ENCODE assay signal across 14 cellular contexts in the genomic region with DNA sequence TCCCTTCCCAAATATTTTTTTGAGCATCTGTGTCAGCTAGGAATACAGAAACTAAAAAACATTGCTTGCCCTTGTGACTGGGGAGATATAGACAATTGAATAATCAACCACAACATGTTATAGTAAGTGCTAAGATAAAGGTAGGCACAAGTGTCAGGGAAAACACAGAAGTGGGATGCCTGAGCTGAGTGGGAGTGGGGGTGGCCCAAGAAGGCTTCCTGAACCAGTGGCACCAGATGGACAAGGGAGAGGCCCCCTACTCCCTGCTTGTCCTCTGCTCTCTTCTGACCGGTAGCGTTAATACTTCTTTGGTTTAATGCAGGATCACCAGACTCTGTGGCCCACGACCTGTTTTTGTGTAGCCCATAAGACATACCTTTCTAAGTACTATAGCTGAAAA. TPM values are rescaled to one million over a fixed set of nuclear protein-coding genes. Genes with fewer than 3 reads are reported as not detected.
DNase-seq lines count a peak whose midpoint lies in the region; ATAC-seq and TF ChIP-seq lines count a peak whose summit lies in the region.
"Had no signal": no experiment of that assay in that cellular context is flagged by ENCODE, and none has a peak within 500 bp of the region (broad histone marks: within the 10 kb centered on the region; RNA-seq: fewer than 3 reads in every experiment).

No MANE protein-coding gene starts in this region.

- in situ Hi-C loops in IMR-90 (cut with MboI; ENCODE audit: low sequenced_read_pairs): no loop called here

- TF ChIP-seq POLR2A in IMR-90 (IDR thresholded peaks at IDR 0.05; ENCODE audit: low read depth, low read length): no peak
- no peak for TF ChIP-seq POLR2A in body of pancreas (IDR thresholded peaks at IDR 0.05)

- no peak overlapping the region for H3K4me2 ChIP-seq in IMR-90 (ENCODE audit: low read depth, low read length)
- H3K4me2 ChIP-seq: KMS-11 had no signal

- H4K5ac ChIP-seq in IMR-90 (ENCODE audit: low read depth, low read length): peak overlapping the region; percentile 31; the same call in 1 of the 2 replicates

- H4K91ac ChIP-seq in IMR-90 (ENCODE audit: insufficient read depth, low read depth, low read length): peak overlapping the region; percentile 91

- intact Hi-C loops in A673 (cut with micrococcal nuclease; ENCODE audit: unreplicated experiment) (loop anchor here (5.0 kb wide), 1 partner anchor 47 kb away; the partner anchor contains the start of gene PACS1), IMR-90 (cut with micrococcal nuclease) (loop anchor here (5.0 kb wide), 1 partner anchor 37 kb away; no protein-coding TSS in a partner anchor), body of pancreas (cut with DNase I) (no loop called here)

- peak overlapping the region; percentile 97 for H3K14ac ChIP-seq in IMR-90 (replicated peaks; ENCODE audit: low read depth, low read length)

- H3K4ac ChIP-seq in IMR-90 (ENCODE audit: low read depth, low read length): peak overlapping the region; percentile 97

- H2BK15ac ChIP-seq in IMR-90 (ENCODE audit: low read depth, low read length): peak overlapping the region; percentile 69; the same call in 2 of the 3 replicates

- H2AK9ac ChIP-seq in IMR-90 (replicated peaks; ENCODE audit: low read depth, low read length, poor library complexity): peak overlapping the region; percentile 82

- H4K8ac ChIP-seq in IMR-90 (ENCODE audit: low read depth in 2 of 2, low read length in 2 of 2): peak overlapping the region; percentile 60 to 68

- no peak overlapping the region for H2AFZ ChIP-seq in IMR-90 (replicated peaks; ENCODE audit: low read length, poor library complexity)

- H3K27ac ChIP-seq in A673 (ENCODE audit: low read depth, low read length, poor library complexity, severe bottlenecking) (peak overlapping the region; percentile 92), IMR-90 (ENCODE audit: insufficient read depth, low read length) (peak overlapping the region; percentile 83), body of pancreas (peak overlapping the region in 3 of 4 donors; percentile 58 to 82 (median 79)), mesodermal cell (ENCODE audit: low read depth, low read length, severe bottlenecking) (peak overlapping the region; percentile 100)
- H3K27ac ChIP-seq: C4-2B, KMS-11 had no signal

- no peak for TF ChIP-seq RAD21 in IMR-90 (IDR thresholded peaks at IDR 0.05; ENCODE audit: low read length)

- ATAC-seq in IMR-90 (ENCODE audit: low read depth) (no peak; the same call in 1 of the 2 replicates), body of pancreas (no peak), GM18517 (IDR thresholded peaks at IDR 0.05; ENCODE audit: unreplicated experiment) (no peak), esophagus mucosa (no peak)

- peak overlapping the region; percentile 46 for H3K18ac ChIP-seq in IMR-90 (ENCODE audit: low read depth, low read length)

- H3K23ac ChIP-seq in IMR-90 (ENCODE audit: low read depth, low read length): peak overlapping the region; percentile 91; the same call in 1 of the 2 replicates

- BruUV-seq in A673 (replicated peaks; lab: Mats Ljungman, UMichigan) (TSS peak; percentile 95), IMR-90 (replicated peaks; lab: Mats Ljungman, UMichigan) (no TSS peak)

- CTCF ChIA-PET in A673 (lab: Charles Lee): no interaction called here
- CTCF ChIA-PET in IMR-90 (lab: Yijun Ruan, JAX): interaction anchor here (1.0 to 1.4 kb wide), 2 partner anchors 11 to 34 kb away, joined by 3 read pairs; no protein-coding TSS in a partner anchor

- no peak overlapping the region for H3K4me3 ChIP-seq in A673 (ENCODE audit: low read depth, low read length, poor library complexity, severe bottlenecking)
- H3K4me3 ChIP-seq in IMR-90 (ENCODE audit: insufficient read depth, low read depth, low read length): no peak overlapping the region
- H3K4me3 ChIP-seq in body of pancreas: no peak overlapping the region
- H3K4me3 ChIP-seq in mesodermal cell (ENCODE audit: extremely low read depth, insufficient read depth, low read length, poor library complexity, severe bottlenecking): no peak overlapping the region

- H3K56ac ChIP-seq in IMR-90 (ENCODE audit: extremely low read depth, insufficient read depth, low read length): peak overlapping the region; percentile 37

- DNase-seq in A673 (ENCODE audit: low spot score) (no peak), IMR-90 (no peak), body of pancreas (no peak), globus pallidus (ENCODE audit: low spot score) (no peak), DMS153 (lab: John Stamatoyannopoulos, UW) (no peak)
- DNase-seq: activated CD4-positive, alpha-beta T cell treated with anti-CD3 and anti-CD28 coated beads for 1 hour; GOT3; SHP77 treated with DMSO at 0.1 percent for 48 hours; stimulated activated naive CD4-positive, alpha-beta T cell had no signal

- dilution Hi-C loops in IMR-90 (cut with HindIII; ENCODE audit: low sequenced_read_pairs, unreplicated experiment): no loop called here

- H3K9me3 ChIP-seq in A673 (ENCODE audit: low read depth, low read length, poor library complexity, severe bottlenecking) (no peaks in the 10 kb centered on the region), IMR-90 (ENCODE audit: control insufficient read depth, insufficient read depth, low read length) (no peaks in the 10 kb centered on the region), body of pancreas (no peaks in the 10 kb centered on the region), mesodermal cell (ENCODE audit: control insufficient read depth, low read length) (no peaks in the 10 kb centered on the region)

- H2AK5ac ChIP-seq in IMR-90 (ENCODE audit: low read depth, low read length): peak overlapping the region; percentile 98

- peaks cover 11% of the 10 kb centered on the region for H4K20me1 ChIP-seq in IMR-90 (ENCODE audit: insufficient read depth, low read length)

- H2BK5ac ChIP-seq in IMR-90 (ENCODE audit: low read depth, low read length, poor library complexity, severe bottlenecking): peak overlapping the region; percentile 97

- H3K9me1 ChIP-seq in IMR-90 (ENCODE audit: insufficient read depth, low read length): peaks cover 10% of the 10 kb centered on the region

- POLR2A ChIA-PET in A673 (lab: Charles Lee; ENCODE audit: low non-redundant PET) (interaction anchor here (0.5 to 0.7 kb wide), 3 partner anchors 11 to 138 kb away, joined by 8 to 10 read pairs (median 9); no protein-coding TSS in a partner anchor), IMR-90 (lab: Charles Lee; ENCODE audit: unreplicated experiment) (interaction anchor here (0.5 to 0.6 kb wide), 3 partner anchors 8 to 224 kb away, joined by 3 to 6 read pairs (median 6); no protein-coding TSS in a partner anchor)

- WGBS in IMR-90 (ENCODE audit: extremely low coverage in 2 of 2, insufficient read length in 1 of 2), 2 experiments: no CpG with 5 or more reads among the region's 3 CpGs
- 85 to 88% methylated on average over 3 of the region's 3 CpGs for WGBS in body of pancreas, 2 donors
- 94% methylated on average over 2 of the region's 3 CpGs; no CpG with 5 or more reads in 1 of the 2 experiments for WGBS in mesodermal cell (ENCODE audit: insufficient coverage in 2 of 2), 2 experiments

- H3K79me1 ChIP-seq in IMR-90 (ENCODE audit: low read depth in 1 of 2, low read length in 2 of 2): peaks cover 28 to 69% of the 10 kb centered on the region in 2 experiments

- peak overlapping the region; percentile 38; the same call in 1 of the 2 replicates for H3K9ac ChIP-seq in IMR-90 (ENCODE audit: low read depth, low read length)
- H3K9ac ChIP-seq: KMS-11 had no signal

- no peaks in the 10 kb centered on the region for H3K36me3 ChIP-seq in A673 (ENCODE audit: insufficient read depth, low read length, poor library complexity, severe bottlenecking)
- no peaks in the 10 kb centered on the region for H3K36me3 ChIP-seq in IMR-90 (ENCODE audit: control insufficient read depth, insufficient read depth, low read length)
- H3K36me3 ChIP-seq in body of pancreas (replicated peaks in 1 of 2; ENCODE audit: insufficient read depth in 1 of 2, low read depth in 2 of 2): no peaks in the 10 kb centered on the region
- no peaks in the 10 kb centered on the region for H3K36me3 ChIP-seq in mesodermal cell (ENCODE audit: control insufficient read depth, insufficient read depth, low read length)

- H2BK120ac ChIP-seq in IMR-90 (ENCODE audit: low read depth, low read length): peak overlapping the region; percentile 90

- H3K4me1 ChIP-seq in A673 (ENCODE audit: insufficient read depth, low read length, poor library complexity, severe bottlenecking) (peaks cover 69% of the 10 kb centered on the region), IMR-90 (ENCODE audit: control insufficient read depth, insufficient read depth, low read length) (peaks cover 16% of the 10 kb centered on the region), body of pancreas (peaks cover 40% of the 10 kb centered on the region), mesodermal cell (ENCODE audit: control insufficient read depth, insufficient read depth, low read length, poor library complexity, severe bottlenecking) (peaks cover 90% of the 10 kb centered on the region)

- peak overlapping the region; percentile 93 for H2BK20ac ChIP-seq in IMR-90 (ENCODE audit: low read depth, low read length)

- no peaks in the 10 kb centered on the region for H3K27me3 ChIP-seq in A673 (replicated peaks; ENCODE audit: insufficient read depth, low read depth, low read length, poor library complexity)
- H3K27me3 ChIP-seq in IMR-90 (ENCODE audit: control insufficient read depth, insufficient read depth, low read length): no peaks in the 10 kb centered on the region
- no peaks in the 10 kb centered on the region for H3K27me3 ChIP-seq in body of pancreas

- TF ChIP-seq CTCF in A673 (conservative IDR thresholded peaks at IDR 0.05; ENCODE audit: low read depth, low read length): no peak
- no peak for TF ChIP-seq CTCF in IMR-90 (conservative IDR thresholded peaks at IDR 0.05; ENCODE audit: low read depth, low read length)
- no peak for TF ChIP-seq CTCF in body of pancreas (IDR thresholded peaks at IDR 0.05)

TF ChIP-seq in IMR-90, 13 proteins besides CTCF, POLR2A, EP300 and RAD21 (continues in another document):
- no peak for TF ChIP-seq RCOR1 (IDR thresholded peaks at IDR 0.05; ENCODE audit: insufficient replicate concordance, low read length)
- TF ChIP-seq CHD1 (IDR thresholded peaks at IDR 0.05; ENCODE audit: low read depth, low read length): no peak
- TF ChIP-seq SMC3 (IDR thresholded peaks at IDR 0.05; ENCODE audit: low read depth, low read length): no peak

RNA-seq across cellular contexts. Expression of gene PACS1, which starts 48.8 kb away (rescaled TPM):
- 75.7 and 79.1 TPM in 2 replicates for total RNA-seq in A673 (2021)
- 7.3 and 8.6 TPM in 2 replicates for total RNA-seq in IMR-90 (2012; rRNA removed)
- 29.0 and 32.0 TPM in 2 replicates for polyA plus RNA-seq in IMR-90 (2012; rRNA removed)
- 22.7 and 37.8 TPM in 2 replicates for polyA plus RNA-seq in IMR-90 (2012; cell fraction: cytosol; rRNA removed)
- 54.0 and 75.8 TPM in 2 replicates for polyA plus RNA-seq in IMR-90 (2012; cell fraction: nucleus; rRNA removed; ENCODE audit: low replicate concordance)
- 10 to 100 TPM; 17.5 to 19.7 TPM for total RNA-seq in body of pancreas
- 94.8 TPM for polyA plus RNA-seq in mesodermal cell (2013, experiment 1 of 2)
- 81.1 TPM for polyA plus RNA-seq in mesodermal cell (2013, experiment 2 of 2)
- 41.7 TPM for total RNA-seq in esophagus mucosa
